Comparison of ENCODE assay signal across 26 cellular contexts in genomic region chr15:68378595-68378994, GRCh38. TPM values are rescaled to one million over a fixed set of nuclear protein-coding genes. Genes with fewer than 3 reads are reported as not detected.
A peak's percentile ranks its signal among the peaks of the same experiment; 100 is the strongest.
DNase-seq lines count a peak whose midpoint lies in the region; ATAC-seq, FAIRE-seq and TF ChIP-seq lines count a peak whose summit lies in the region.
"Had no signal": no experiment of that assay in that cellular context is flagged by ENCODE, and none has a peak within 500 bp of the region (broad histone marks: within the 10 kb centered on the region; RNA-seq: fewer than 3 reads in every experiment).

No MANE protein-coding gene starts in this region.

- no peak for TF ChIP-seq RAD21 in A549 (conservative IDR thresholded peaks at IDR 0.05 in 1 of 2, IDR thresholded peaks at IDR 0.05 in 1 of 2)

- H3K4me1 Mint-ChIP-seq in activated T-helper 1 cell treated with anti-CD3 and anti-CD28 coated beads, Interleukin-12 subunit alpha, Interleukin-12 subunit beta, Interleukin-2, Interleukin-4 antibody, amounts not matched to agents 30 ng/mL and 10 ng/mL and 1 ng/mL, durations not matched to agents 14 hours and 24 hours and 36 hours (ENCODE audit: low read depth): peaks cover 16% of the 10 kb centered on the region
- peaks cover 9% of the 10 kb centered on the region for H3K4me1 Mint-ChIP-seq in activated CD4-positive, alpha-beta memory T cell treated with anti-CD3 and anti-CD28 coated beads for 36 hours (ENCODE audit: low read depth)

- intact Hi-C loops in activated T-helper 1 cell treated with anti-CD3 and anti-CD28 coated beads, Interleukin-12 subunit alpha, Interleukin-12 subunit beta, Interleukin-2, Interleukin-4 antibody, amounts not matched to agents 30 ng/mL and 10 ng/mL and 1 ng/mL, durations not matched to agents 14 hours and 24 hours and 36 hours (cut with micrococcal nuclease): no loop called here
- intact Hi-C loops in activated CD4-positive, alpha-beta memory T cell treated with anti-CD3 and anti-CD28 coated beads for 36 hours (cut with micrococcal nuclease): no loop called here

- H3K36me3 ChIP-seq in BLaER1 (no peaks in the 10 kb centered on the region), RWPE2 (ENCODE audit: low read depth) (no peaks in the 10 kb centered on the region), tibial nerve (no peaks in the 10 kb centered on the region)
- H3K36me3 ChIP-seq: SJCRH30 had no signal

- H3K27me3 Mint-ChIP-seq in activated T-helper 1 cell treated with anti-CD3 and anti-CD28 coated beads, Interleukin-12 subunit alpha, Interleukin-12 subunit beta, Interleukin-2, Interleukin-4 antibody, amounts not matched to agents 30 ng/mL and 10 ng/mL and 1 ng/mL, durations not matched to agents 14 hours and 24 hours and 36 hours (ENCODE audit: insufficient read depth): peaks cover 1% of the 10 kb centered on the region
- no peaks in the 10 kb centered on the region for H3K27me3 Mint-ChIP-seq in activated CD4-positive, alpha-beta memory T cell treated with anti-CD3 and anti-CD28 coated beads for 36 hours

- CTCF ChIA-PET in A549 (lab: Yijun Ruan, JAX): interaction anchor here (0.9 to 2.1 kb wide), 3 partner anchors 8 to 125 kb away, joined by 3 to 9 read pairs (median 4); no protein-coding TSS in a partner anchor
- CTCF ChIA-PET in activated CD4-positive, alpha-beta memory T cell treated with anti-CD3 and anti-CD28 coated beads for 36 hours (lab: Charles Lee): interaction anchor here (1.1 to 5.9 kb wide), 3 partner anchors 72 to 404 kb away, joined by 3 to 44 read pairs (median 8); no protein-coding TSS in a partner anchor

- TF ChIP-seq POLR2A in A549 (IDR thresholded peaks at IDR 0.05; ENCODE audit: low read length) (no peak), tibial nerve (IDR thresholded peaks at IDR 0.05) (no peak)

- H3K9me3 Mint-ChIP-seq in activated T-helper 1 cell treated with anti-CD3 and anti-CD28 coated beads, Interleukin-12 subunit alpha, Interleukin-12 subunit beta, Interleukin-2, Interleukin-4 antibody, amounts not matched to agents 30 ng/mL and 10 ng/mL and 1 ng/mL, durations not matched to agents 14 hours and 24 hours and 36 hours: no peaks in the 10 kb centered on the region
- no peaks in the 10 kb centered on the region for H3K9me3 Mint-ChIP-seq in activated CD4-positive, alpha-beta memory T cell treated with anti-CD3 and anti-CD28 coated beads for 36 hours

- no peaks in the 10 kb centered on the region for H3K36me3 Mint-ChIP-seq in activated T-helper 1 cell treated with anti-CD3 and anti-CD28 coated beads, Interleukin-12 subunit alpha, Interleukin-12 subunit beta, Interleukin-2, Interleukin-4 antibody, amounts not matched to agents 30 ng/mL and 10 ng/mL and 1 ng/mL, durations not matched to agents 14 hours and 24 hours and 36 hours (ENCODE audit: low read depth)
- H3K36me3 Mint-ChIP-seq in activated CD4-positive, alpha-beta memory T cell treated with anti-CD3 and anti-CD28 coated beads for 36 hours: no peaks in the 10 kb centered on the region

- no peak for DNase-seq in A549 (ENCODE audit: low read depth in 1 of 2, low spot score in 1 of 2)
- DNase-seq in RWPE2 (ENCODE audit: low spot score): peak; percentile 22
- DNase-seq in mesenteric fat pad (ENCODE audit: low spot score): peak; percentile 4
- DNase-seq in activated T-helper 1 cell treated with anti-CD3 and anti-CD28 coated beads, Interleukin-12 subunit alpha, Interleukin-12 subunit beta, Interleukin-2, Interleukin-4 antibody, amounts not matched to agents 30 ng/mL and 10 ng/mL and 1 ng/mL, durations not matched to agents 14 hours and 24 hours and 36 hours (ENCODE audit: low spot score): no peak
- DNase-seq in activated CD4-positive, alpha-beta memory T cell treated with anti-CD3 and anti-CD28 coated beads for 36 hours: no peak
- no peak for DNase-seq in tibial nerve (ENCODE audit: low spot score in 2 of 2)
- DNase-seq: Calu3, DMS79 treated with DMSO at 0.1 percent for 48 hours, GF-D8, MG63, NCI-H1105 treated with DMSO at 0.1 percent for 48 hours, NCI-H146, NCI-H1930, NCI-H2107, NCI-H446, NCI-H524 treated with DMSO at 0.1 percent for 48 hours, NCI-H774, SJCRH30 had no signal

- H3K27me3 ChIP-seq in BLaER1 (no peaks in the 10 kb centered on the region), RWPE2 (ENCODE audit: insufficient read depth, poor library complexity, severe bottlenecking) (no peaks in the 10 kb centered on the region), tibial nerve (no peaks in the 10 kb centered on the region)
- H3K27me3 ChIP-seq: MG63, SJCRH30 had no signal

- H3K27ac Mint-ChIP-seq in activated T-helper 1 cell treated with anti-CD3 and anti-CD28 coated beads, Interleukin-12 subunit alpha, Interleukin-12 subunit beta, Interleukin-2, Interleukin-4 antibody, amounts not matched to agents 30 ng/mL and 10 ng/mL and 1 ng/mL, durations not matched to agents 14 hours and 24 hours and 36 hours: no peak overlapping the region
- no peak overlapping the region for H3K27ac Mint-ChIP-seq in activated CD4-positive, alpha-beta memory T cell treated with anti-CD3 and anti-CD28 coated beads for 36 hours

- H3K9me3 ChIP-seq in A549 (0 out of 3 replicates have a peak, but pooled peaks cover 3% of the 10 kb centered on the region), BLaER1 (peaks cover 8% of the 10 kb centered on the region; the same call in 1 of the 2 replicates), RWPE2 (ENCODE audit: severe bottlenecking) (no peaks in the 10 kb centered on the region), tibial nerve (peaks cover 0 to 5% (median 0%) of the 10 kb centered on the region in 4 donors)

- POLR2A ChIA-PET in A549 (lab: Yijun Ruan, JAX): no interaction called here
- POLR2A ChIA-PET in activated CD4-positive, alpha-beta memory T cell treated with anti-CD3 and anti-CD28 coated beads for 36 hours (lab: Charles Lee): no interaction called here

- no peaks in the 10 kb centered on the region for H4K20me1 ChIP-seq in BLaER1

- H3K4me1 ChIP-seq in A549 (peaks cover 13% of the 10 kb centered on the region), BLaER1 (peaks cover 49% of the 10 kb centered on the region), RWPE2 (ENCODE audit: insufficient read depth, poor library complexity, severe bottlenecking) (no peaks in the 10 kb centered on the region), tibial nerve (no peaks in the 10 kb centered on the region)

- no peak overlapping the region for H3K4me3 Mint-ChIP-seq in activated T-helper 1 cell treated with anti-CD3 and anti-CD28 coated beads, Interleukin-12 subunit alpha, Interleukin-12 subunit beta, Interleukin-2, Interleukin-4 antibody, amounts not matched to agents 30 ng/mL and 10 ng/mL and 1 ng/mL, durations not matched to agents 14 hours and 24 hours and 36 hours
- no peak overlapping the region for H3K4me3 Mint-ChIP-seq in activated CD4-positive, alpha-beta memory T cell treated with anti-CD3 and anti-CD28 coated beads for 36 hours

- H3K4me2 ChIP-seq in A549 (no peak overlapping the region), BLaER1 (peak overlapping the region; percentile 82)

- ATAC-seq in A549: no peak
- ATAC-seq in RWPE2 (ENCODE audit: low read depth): no peak
- ATAC-seq: HepG2, K562, SK-N-SH treated with all-trans-retinoic acid at 6 μM for 48 hours had no signal

- WGBS in A549 (ENCODE audit: missing lambda C conversion rate): 85% methylated on average over 3 of the region's 3 CpGs
- WGBS in tibial nerve, 2 donors: 89 to 91% methylated on average over 3 of the region's 3 CpGs

- FAIRE-seq in A549 (lab: Jason Lieb, UNC): peak; percentile 18
- FAIRE-seq: GM12891, GM19239, H54, HepG2, K562, RCC 7860 had no signal

- H3K27ac ChIP-seq in A549: no peak overlapping the region
- H3K27ac ChIP-seq in BLaER1: peak overlapping the region; percentile 73
- no peak overlapping the region for H3K27ac ChIP-seq in RWPE2 (ENCODE audit: poor library complexity, severe bottlenecking)
- no peak overlapping the region for H3K27ac ChIP-seq in tibial nerve
- H3K27ac ChIP-seq: SJCRH30 had no signal

- H3K4me3 ChIP-seq in A549: no peak overlapping the region
- H3K4me3 ChIP-seq in BLaER1: no peak overlapping the region
- H3K4me3 ChIP-seq in RWPE2 (ENCODE audit: severe bottlenecking): no peak overlapping the region
- no peak overlapping the region for H3K4me3 ChIP-seq in tibial nerve
- H3K4me3 ChIP-seq: K562, MG63, SJCRH30 had no signal

- TF ChIP-seq EP300 in A549 (IDR thresholded peaks at IDR 0.05): no peak
- no peak for TF ChIP-seq EP300 in tibial nerve (IDR thresholded peaks at IDR 0.05)

- no peak for TF ChIP-seq CTCF in A549 (IDR thresholded peaks at IDR 0.05)
- TF ChIP-seq CTCF in RWPE2 (IDR thresholded peaks at IDR 0.05; ENCODE audit: poor library complexity, severe bottlenecking): no peak
- TF ChIP-seq CTCF in tibial nerve (IDR thresholded peaks at IDR 0.05): no peak

- H3K9ac ChIP-seq in BLaER1: no peak overlapping the region

TF ChIP-seq in A549, 52 proteins besides CTCF, POLR2A, EP300 and RAD21 (continues in another document):
- TF ChIP-seq PBX3 (IDR thresholded peaks at IDR 0.05) (no peak), FOSL2 (IDR thresholded peaks at IDR 0.05) (no peak), FOSL2 (CRISPR knock-in tag; IDR thresholded peaks at IDR 0.05) (no peak), POLR2AphosphoS2 (conservative IDR thresholded peaks at IDR 0.05; ENCODE audit: low read length) (no peak), MAX (IDR thresholded peaks at IDR 0.05) (no peak)

RNA-seq across cellular contexts. Expression of gene ITGA11, which starts 53.4 kb away (rescaled TPM):
- polyA plus RNA-seq in A549 (2011; rRNA removed) (8.3 and 13.2 TPM in 2 replicates), A549 (2017; fragmentation: RNase III; extraction: RNeasy Plus Mini Kit Qiagen cat#74134 plus additional on column Dnase treatment) (10.1 to 22.0 TPM (median 17.2 TPM) in 3 replicates)
- polyA plus RNA-seq in A549 (2012; cell fraction: cytosol; rRNA removed): 3.6 and 5.5 TPM in 2 replicates
- 14.2 and 15.0 TPM in 2 replicates for polyA plus RNA-seq in A549 (2012; cell fraction: nucleus; rRNA removed)
- polyA minus RNA-seq in A549 (2011; rRNA and poly(A)+ RNA removed): 19.0 and 22.2 TPM in 2 replicates
- total RNA-seq in mesenteric fat pad (4.5 TPM), tibial nerve (10 to 100 TPM in 1 of 4 donors, 1 to 10 TPM in 3; 2.7 to 12.1 (median 6.9) TPM)
- 0.23 and 0.27 TPM in 2 replicates for total RNA-seq in activated T-helper 1 cell treated with anti-CD3 and anti-CD28 coated beads, Interleukin-12 subunit alpha, Interleukin-12 subunit beta, Interleukin-2, Interleukin-4 antibody, amounts not matched to agents 30 ng/mL and 10 ng/mL and 1 ng/mL, durations not matched to agents 14 hours and 24 hours and 36 hours
- total RNA-seq in activated CD4-positive, alpha-beta memory T cell treated with anti-CD3 and anti-CD28 coated beads for 36 hours: under 1 TPM; 0.56 to 0.59 TPM
- total RNA-seq: Calu3, HepG2, K562, SJCRH30 had no signal
- polyA plus RNA-seq: HepG2 had no signal

Comparison
In these comparisons a context has a peak if more than half of its experiments do, and no peak if none do; other contexts are left out.
1. DNase-seq: peak in RWPE2 (single experiment) and mesenteric fat pad (single experiment); none in A549 (0 of 2), activated T-helper 1 cell treated with anti-CD3 and anti-CD28 coated beads, Interleukin-12 subunit alpha, Interleukin-12 subunit beta, Interleukin-2, Interleukin-4 antibody, amounts not matched to agents 30 ng/mL and 10 ng/mL and 1 ng/mL, durations not matched to agents 14 hours and 24 hours and 36 hours (single experiment), activated CD4-positive, alpha-beta memory T cell treated with anti-CD3 and anti-CD28 coated beads for 36 hours (single experiment) and tibial nerve (0 of 2).